11 cellular contexts compared by ENCODE assay signal in genomic region chr13:114162533-114162922, GRCh38. TPM values are rescaled to one million over a fixed set of nuclear protein-coding genes. Genes with fewer than 3 reads are reported as not detected.
A peak's percentile ranks its signal among the peaks of the same experiment; 100 is the strongest.
DNase-seq lines count a peak whose midpoint lies in the region.
"Had no signal": no experiment of that assay in that cellular context is flagged by ENCODE, and none has a peak within 500 bp of the region (broad histone marks: within the 10 kb centered on the region; RNA-seq: fewer than 3 reads in every experiment).

No MANE protein-coding gene starts in this region.

- no peak overlapping the region for H3K23ac ChIP-seq in neuronal stem cell (ENCODE audit: low read depth, low read length, poor library complexity)

- no peak overlapping the region for H3K18ac ChIP-seq in neuronal stem cell (ENCODE audit: low read length)

- H3K79me1 ChIP-seq in neuronal stem cell (ENCODE audit: low read depth, low read length): no peaks in the 10 kb centered on the region

- H4K8ac ChIP-seq in neuronal stem cell (ENCODE audit: low read depth, low read length): no peak overlapping the region

- CTCF ChIA-PET in CD4-positive, alpha-beta memory T cell (lab: Charles Lee; ENCODE audit: partially characterized antibody): interaction anchor here (1.1 to 2.9 kb wide), 13 partner anchors 8 to 60 kb away, joined by 3 to 13 read pairs (median 5); no protein-coding TSS in a partner anchor

- peaks cover 0 to 4% (median 0%) of the 10 kb centered on the region in 8 donors for H3K9me3 Mint-ChIP-seq in CD4-positive, alpha-beta memory T cell
- H3K9me3 Mint-ChIP-seq in IgD-negative memory B cell: no peaks in the 10 kb centered on the region

- H2BK12ac ChIP-seq in neuronal stem cell (ENCODE audit: low read length): no peak overlapping the region

- no peaks in the 10 kb centered on the region for H3K36me3 ChIP-seq in CD4-positive, alpha-beta memory T cell (ENCODE audit: insufficient read depth, low read length)
- H3K36me3 ChIP-seq in duodenal mucosa (ENCODE audit: control insufficient read depth in 1 of 2, insufficient read depth in 2 of 2, low read length in 2 of 2) (no peaks in the 10 kb centered on the region), neuronal stem cell (replicated peaks in 1 of 2; ENCODE audit: control insufficient read depth in 2 of 2, insufficient read depth in 2 of 2, low read length in 2 of 2) (no peaks in the 10 kb centered on the region)
- H3K36me3 ChIP-seq: MG63 had no signal

- H2AFZ ChIP-seq in neuronal stem cell (ENCODE audit: low read length): peak overlapping the region; percentile 78

- no peaks in the 10 kb centered on the region for H3K9me3 ChIP-seq in CD4-positive, alpha-beta memory T cell (ENCODE audit: control insufficient read depth in 1 of 2, low read length in 2 of 2)
- H3K9me3 ChIP-seq in duodenal mucosa (ENCODE audit: control insufficient read depth in 1 of 2, low read length in 2 of 2) (no peaks in the 10 kb centered on the region), neuronal stem cell (replicated peaks in 1 of 2; ENCODE audit: control insufficient read depth in 2 of 2, insufficient read depth in 1 of 2, low read depth in 1 of 2, low read length in 2 of 2) (peaks cover 0 to 2% of the 10 kb centered on the region in 2 donors)
- H3K9me3 ChIP-seq: MG63 had no signal

- H3K4me1 ChIP-seq in CD4-positive, alpha-beta memory T cell (ENCODE audit: insufficient read depth, low read length): peaks cover 78% of the 10 kb centered on the region
- H3K4me1 ChIP-seq in duodenal mucosa (ENCODE audit: control insufficient read depth in 1 of 2, insufficient read depth in 2 of 2, low read length in 2 of 2) (peaks cover 13 to 17% of the 10 kb centered on the region in 2 donors), neuronal stem cell (ENCODE audit: control insufficient read depth in 2 of 2, insufficient read depth in 1 of 2, low read depth in 1 of 2, low read length in 2 of 2) (peaks cover 5 to 7% of the 10 kb centered on the region in 2 donors)

- H2BK120ac ChIP-seq in neuronal stem cell (ENCODE audit: low read depth, low read length): no peak overlapping the region

- H3K27me3 ChIP-seq in CD4-positive, alpha-beta memory T cell (ENCODE audit: insufficient read depth, low read length): no peaks in the 10 kb centered on the region
- H3K27me3 ChIP-seq in duodenal mucosa (ENCODE audit: control insufficient read depth in 1 of 2, insufficient read depth in 2 of 2, low read length in 2 of 2) (peaks cover 3 to 10% of the 10 kb centered on the region in 2 donors), neuronal stem cell (ENCODE audit: control insufficient read depth in 3 of 3, insufficient read depth in 3 of 3, low read depth in 1 of 3, low read length in 3 of 3) (peaks cover 0 to 3% (median 2%) of the 10 kb centered on the region in 3 experiments)

- WGBS in neuronal stem cell (ENCODE audit: extremely low coverage in 2 of 2, insufficient read length in 2 of 2, insufficient replicate concordance in 1 of 2), 2 donors: no CpG with 5 or more reads among the region's 16 CpGs

- peak overlapping the region; percentile 23 for H3K27ac ChIP-seq in CD4-positive, alpha-beta memory T cell (ENCODE audit: low read depth, low read length)
- H3K27ac ChIP-seq in duodenal mucosa (ENCODE audit: low read depth, low read length): no peak overlapping the region
- no peak overlapping the region for H3K27ac ChIP-seq in neuronal stem cell (replicated peaks; ENCODE audit: low read length)

- no peaks in the 10 kb centered on the region for H3K27me3 Mint-ChIP-seq in CD4-positive, alpha-beta memory T cell
- peaks cover 21% of the 10 kb centered on the region for H3K27me3 Mint-ChIP-seq in IgD-negative memory B cell

- no peak overlapping the region for H3K9ac ChIP-seq in duodenal mucosa (ENCODE audit: low read depth in 1 of 2, low read length in 2 of 2)
- H3K9ac ChIP-seq in neuronal stem cell (ENCODE audit: low read depth, low read length, poor library complexity): no peak overlapping the region

- H2AK5ac ChIP-seq in neuronal stem cell (ENCODE audit: low read depth, low read length): no peak overlapping the region

- no peak overlapping the region for H3K4ac ChIP-seq in neuronal stem cell (ENCODE audit: low read length)

- no peak overlapping the region for H3K4me2 ChIP-seq in neuronal stem cell (ENCODE audit: insufficient read depth, low read length, poor library complexity, severe bottlenecking)

- H2BK15ac ChIP-seq in neuronal stem cell (ENCODE audit: low read length): no peak overlapping the region

- H4K91ac ChIP-seq in neuronal stem cell (ENCODE audit: low read depth, low read length, poor library complexity): no peak overlapping the region

- intact Hi-C loops in CD4-positive, alpha-beta memory T cell (cut with micrococcal nuclease): loop anchor here (1.0 to 5.0 kb wide), 2 partner anchors 14 to 35 kb away; no protein-coding TSS in a partner anchor
- intact Hi-C loops in head of caudate nucleus (cut with DNase I): loop anchor here (10.0 kb wide), 1 partner anchor 98 kb away; no protein-coding TSS in a partner anchor

- peak overlapping the region; percentile 81 to 97 (median 93) for H3K27ac Mint-ChIP-seq in CD4-positive, alpha-beta memory T cell
- H3K27ac Mint-ChIP-seq in IgD-negative memory B cell: peak overlapping the region in 1 of 3 donors; percentile 89

- H3K4me1 Mint-ChIP-seq in CD4-positive, alpha-beta memory T cell: peaks cover 50 to 95% (median 73%) of the 10 kb centered on the region in 4 donors
- peaks cover 27 to 46% (median 36%) of the 10 kb centered on the region in 3 donors for H3K4me1 Mint-ChIP-seq in IgD-negative memory B cell

- H3K36me3 Mint-ChIP-seq in CD4-positive, alpha-beta memory T cell: no peaks in the 10 kb centered on the region
- H3K36me3 Mint-ChIP-seq in IgD-negative memory B cell: no peaks in the 10 kb centered on the region

- no peak overlapping the region for H3K14ac ChIP-seq in neuronal stem cell (ENCODE audit: low read length)

- H3K4me3 Mint-ChIP-seq in CD4-positive, alpha-beta memory T cell: peak overlapping the region in 7 of 8 donors; percentile 78 to 92 (median 88)
- H3K4me3 Mint-ChIP-seq in IgD-negative memory B cell: peak overlapping the region in 3 of 4 donors; percentile 77 to 94 (median 93)

- no peak overlapping the region for H2BK5ac ChIP-seq in neuronal stem cell (ENCODE audit: low read length)

- peak overlapping the region in 1 of 2 donors; percentile 13 for H3K4me3 ChIP-seq in CD4-positive, alpha-beta memory T cell (ENCODE audit: low read length in 2 of 2)
- peak overlapping the region; percentile 23 to 58 for H3K4me3 ChIP-seq in duodenal mucosa (ENCODE audit: low read depth in 1 of 2, low read length in 2 of 2)
- H3K4me3 ChIP-seq in neuronal stem cell (ENCODE audit: low read length in 2 of 2): no peak overlapping the region
- H3K4me3 ChIP-seq: MG63 had no signal

- POLR2A ChIA-PET in CD4-positive, alpha-beta memory T cell (lab: Charles Lee; ENCODE audit: partially characterized antibody): interaction anchor here (0.8 to 5.8 kb wide), 20 partner anchors 9 to 119 kb away, joined by 3 to 54 read pairs (median 6); partner anchors contain the start of genes RASA3 and UPF3A

- no peak for DNase-seq in CD4-positive, alpha-beta memory T cell
- DNase-seq in neuronal stem cell (ENCODE audit: low spot score) (no peak), NCI-H510A (lab: John Stamatoyannopoulos, UW) (no peak), Kasumi-1 (lab: John Stamatoyannopoulos, UW) (no peak), head of caudate nucleus (no peak)
- DNase-seq: activated CD4-positive, alpha-beta T cell treated with anti-CD3 and anti-CD28 coated beads for 1 hour; stimulated activated naive CD4-positive, alpha-beta T cell treated with Interleukin-2 at 50 U/mL for 16 hours had no signal

RNA-seq across cellular contexts. Expression of gene CFAP97D2, which starts 16.5 kb away (rescaled TPM):
- not detected for total RNA-seq in CD4-positive, alpha-beta memory T cell
- polyA plus RNA-seq in CD4-positive, alpha-beta memory T cell: not detected
- polyA plus RNA-seq in IgD-negative memory B cell: not detected
- 0.22 TPM for polyA plus RNA-seq in neuronal stem cell (2013, experiment 1 of 2)
- polyA plus RNA-seq in neuronal stem cell (2013, experiment 2 of 2): 0.11 TPM
- total RNA-seq: renal cortical epithelial cell had no signal

RNA-seq across cellular contexts. Expression of gene RASA3, which starts 30.1 kb away (rescaled TPM):
- total RNA-seq in CD4-positive, alpha-beta memory T cell: 100 to 1,000 TPM; 171 to 174 TPM
- 100 to 1,000 TPM in 1 of 2 donors, 10 to 100 TPM in 1; 65.5 to 141 TPM for polyA plus RNA-seq in CD4-positive, alpha-beta memory T cell
- polyA plus RNA-seq in IgD-negative memory B cell: 52.8 TPM
- polyA plus RNA-seq in neuronal stem cell (2013, experiment 1 of 2): 9.5 TPM
- polyA plus RNA-seq in neuronal stem cell (2013, experiment 2 of 2): 8.9 TPM

Comparison
In these comparisons a context has a peak if more than half of its experiments do, and no peak if none do; other contexts are left out.
1. H3K4me3 ChIP-seq: peak in duodenal mucosa (2 of 2); none in neuronal stem cell (0 of 2).